In the genomic region with DNA sequence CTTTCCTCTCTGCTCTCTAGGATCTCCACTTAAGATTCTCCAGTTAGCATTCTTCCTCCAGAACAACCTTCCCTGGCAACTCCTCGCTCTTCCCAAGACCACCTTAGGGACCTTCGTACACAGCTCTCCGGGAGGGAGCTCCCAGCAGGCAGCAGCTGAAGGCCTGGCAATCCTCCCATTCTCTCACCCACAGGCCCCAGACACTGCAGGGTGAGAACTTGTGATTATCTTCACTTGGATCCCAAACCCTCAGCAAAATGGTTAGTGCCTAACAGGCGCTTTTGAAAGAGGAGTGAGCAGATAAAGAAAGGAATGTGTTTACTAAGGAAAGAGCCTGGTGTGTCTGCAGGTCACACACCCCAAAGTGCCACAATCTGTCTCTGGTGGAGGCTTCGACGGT, we compare ENCODE assay signal across 16 cellular contexts.
"Had no signal": no experiment of that assay in that cellular context is flagged by ENCODE, and none has a peak within 500 bp of the region (broad histone marks: within the 10 kb centered on the region; RNA-seq: fewer than 3 reads in every experiment).

No MANE protein-coding gene starts in this region.

- H3K27ac ChIP-seq: adrenal gland, cardiac muscle cell, dorsolateral prefrontal cortex, esophagus muscularis mucosa, sigmoid colon, spleen had no signal

- H3K9me3 Mint-ChIP-seq: activated naive CD4-positive, alpha-beta T cell treated with anti-CD3 and anti-CD28 coated beads, Interleukin-2, amount 50 U/mL, for 24 hours; memory B cell; natural killer cell treated with Interleukin-12 subunit alpha and Interleukin-12 subunit beta and Interleukin-15 and Interleukin-18, amount 100 ng/mL, for 72 hours; stimulated activated naive CD8-positive, alpha-beta T cell treated with anti-CD3 and anti-CD28 coated beads, Interleukin-15, amount 100 ng/mL, for 72 hours; type B pancreatic cell had no signal

- H3K4me1 Mint-ChIP-seq: activated naive CD4-positive, alpha-beta T cell treated with anti-CD3 and anti-CD28 coated beads, Interleukin-2, amount 50 U/mL, for 24 hours; memory B cell; stimulated activated naive CD8-positive, alpha-beta T cell treated with anti-CD3 and anti-CD28 coated beads, Interleukin-15, amount 100 ng/mL, for 72 hours had no signal

- H3K27me3 ChIP-seq: adrenal gland had no signal

- H3K4me3 ChIP-seq: adrenal gland, cardiac muscle cell, esophagus muscularis mucosa, sigmoid colon, spleen had no signal

- ATAC-seq: activated CD4-positive, CD25-positive, alpha-beta regulatory T cell treated with anti-CD3 and anti-CD28 coated beads, Interleukin-2, amount 50 U/mL, for 24 hours; left ventricle myocardium superior; natural killer cell treated with Interleukin-12 subunit alpha and Interleukin-12 subunit beta and Interleukin-15 and Interleukin-18, amount 100 ng/mL, for 72 hours; stimulated activated naive CD8-positive, alpha-beta T cell treated with anti-CD3 and anti-CD28 coated beads, Interleukin-15, amount 100 ng/mL, for 72 hours had no signal

- H3K4me3 Mint-ChIP-seq: activated naive CD4-positive, alpha-beta T cell treated with anti-CD3 and anti-CD28 coated beads, Interleukin-2, amount 50 U/mL, for 24 hours; memory B cell; natural killer cell treated with Interleukin-12 subunit alpha and Interleukin-12 subunit beta and Interleukin-15 and Interleukin-18, amount 100 ng/mL, for 72 hours; stimulated activated naive CD8-positive, alpha-beta T cell treated with anti-CD3 and anti-CD28 coated beads, Interleukin-15, amount 100 ng/mL, for 72 hours; type B pancreatic cell had no signal

- H3K36me3 Mint-ChIP-seq: activated naive CD4-positive, alpha-beta T cell treated with anti-CD3 and anti-CD28 coated beads, Interleukin-2, amount 50 U/mL, for 24 hours; memory B cell; natural killer cell treated with Interleukin-12 subunit alpha and Interleukin-12 subunit beta and Interleukin-15 and Interleukin-18, amount 100 ng/mL, for 72 hours; type B pancreatic cell had no signal

- H3K36me3 ChIP-seq: adrenal gland, cardiac muscle cell, esophagus muscularis mucosa, sigmoid colon, spleen had no signal

- H3K27ac Mint-ChIP-seq: activated naive CD4-positive, alpha-beta T cell treated with anti-CD3 and anti-CD28 coated beads, Interleukin-2, amount 50 U/mL, for 24 hours; memory B cell; natural killer cell treated with Interleukin-12 subunit alpha and Interleukin-12 subunit beta and Interleukin-15 and Interleukin-18, amount 100 ng/mL, for 72 hours; stimulated activated naive CD8-positive, alpha-beta T cell treated with anti-CD3 and anti-CD28 coated beads, Interleukin-15, amount 100 ng/mL, for 72 hours; type B pancreatic cell had no signal

- H3K9me3 ChIP-seq: adrenal gland, esophagus muscularis mucosa, sigmoid colon, spleen had no signal

- H3K4me1 ChIP-seq: adrenal gland, esophagus muscularis mucosa, sigmoid colon, spleen had no signal

- DNase-seq: activated T-cell treated with anti-CD3 and anti-CD28 coated beads, Interleukin-2, amount 50 U/mL, for 1 hour; dorsolateral prefrontal cortex; hippocampal formation; sigmoid colon; spleen; stimulated activated naive CD8-positive, alpha-beta T cell treated with anti-CD3 and anti-CD28 coated beads, Interleukin-15, amount 100 ng/mL, for 72 hours; T-helper 9 cell had no signal
